Comparison of ENCODE assay signal across 9 cellular contexts in genomic region chr19:14056741-14057356, GRCh38. TPM values are rescaled to one million over a fixed set of nuclear protein-coding genes. Genes with fewer than 3 reads are reported as not detected.
DNase-seq lines count a peak whose midpoint lies in the region; ATAC-seq, FAIRE-seq and TF ChIP-seq lines count a peak whose summit lies in the region.
"Had no signal": no experiment of that assay in that cellular context is flagged by ENCODE, and none has a peak within 500 bp of the region (broad histone marks: within the 10 kb centered on the region; RNA-seq: fewer than 3 reads in every experiment).

No MANE protein-coding gene starts in this region.

- no peak for DNase-seq in AG04450 (ENCODE audit: low read depth, low spot score)
- DNase-seq in H7, result peak; percentile 67
- DNase-seq in dorsolateral prefrontal cortex, result no peak
- no peak for DNase-seq in glomerular visceral epithelial cell (ENCODE audit: extremely low spot score)
- no peak for DNase-seq in occipital lobe (lab: John Stamatoyannopoulos, UW)
- DNase-seq in HepG2 (ENCODE audit: low spot score), result no peak
- DNase-seq in NCI-H345 treated with DMSO at 0.1 percent for 48 hours (lab: John Stamatoyannopoulos, UW; ENCODE audit: unreplicated experiment), result no peak
- DNase-seq: NCI-H187 had no signal

- H4K20me1 ChIP-seq in neural cell (ENCODE audit: insufficient read depth) (no peaks in the 10 kb centered on the region), HepG2 (ENCODE audit: insufficient read depth, low read length) (no peaks in the 10 kb centered on the region)

- BruUV-seq in HepG2 (replicated peaks; lab: Mats Ljungman, UMichigan), result no TSS peak

- TF ChIP-seq POLR2A in HepG2 (IDR thresholded peaks at IDR 0.05; ENCODE audit: insufficient read depth in 1 of 2, low read depth in 2 of 2, low read length in 2 of 2), result no peak

- peak overlapping the region; percentile 47 for H3K4me3 ChIP-seq in AG04450 (ENCODE audit: low read depth, low read length)
- peak overlapping the region; percentile 62 for H3K4me3 ChIP-seq in H7 (ENCODE audit: insufficient read depth, low read depth, low read length)
- peak overlapping the region in 57 of 59 donors; percentile 24 to 71 (median 49) for H3K4me3 ChIP-seq in dorsolateral prefrontal cortex
- peak overlapping the region; percentile 59 for H3K4me3 ChIP-seq in neural cell (ENCODE audit: low read length)
- H3K4me3 ChIP-seq in HepG2 (replicated peaks in 1 of 3; ENCODE audit: insufficient read depth in 1 of 3, low read depth in 2 of 3, low read length in 3 of 3), result no peak overlapping the region

- CTCF ChIA-PET in AG04450 (lab: Charles Lee) (interaction anchor here (1.0 to 1.3 kb wide), 2 partner anchors 15 to 18 kb away, joined by 3 to 5 read pairs; no protein-coding TSS in a partner anchor), HepG2 (lab: Yijun Ruan, JAX; ENCODE audit: low intra/inter-chr PET ratio, low total read pairs) (no interaction called here)

- in situ Hi-C loops in HepG2 (cut with HindIII; ENCODE audit: extremely low pct_ligation_motif_present, low pct_unique_long_range_greater_than_20kb), result loop anchor here (25.0 kb wide), 1 partner anchor 295 kb away; the partner anchor contains the start of genes C19orf53 and MRI1

- peaks cover 32% of the 10 kb centered on the region for H3K4me1 ChIP-seq in HepG2 (ENCODE audit: insufficient read depth, low read length)

- intact Hi-C loops in dorsolateral prefrontal cortex (cut with DNase I), result no loop called here
- intact Hi-C loops in HepG2 (cut with micrococcal nuclease; ENCODE audit: unreplicated experiment), result no loop called here

- H3K4me2 ChIP-seq in neural cell (ENCODE audit: low read length), result no peak overlapping the region
- H3K4me2 ChIP-seq in HepG2 (ENCODE audit: low read depth, low read length), result no peak overlapping the region

- TF ChIP-seq EP300 in neural cell (conservative IDR thresholded peaks at IDR 0.05; ENCODE audit: poor library complexity, severe bottlenecking), result no peak
- TF ChIP-seq EP300 in HepG2 (IDR thresholded peaks at IDR 0.05; ENCODE audit: low read depth in 2 of 2, low read length in 2 of 2), result no peak
- no peak for TF ChIP-seq EP300 in HepG2 (CRISPR knock-in tag; IDR thresholded peaks at IDR 0.05; ENCODE audit: borderline replicate concordance)

- no peak for TF ChIP-seq CTCF in AG04450 (IDR thresholded peaks at IDR 0.05; ENCODE audit: low read depth, low read length)
- no peak for TF ChIP-seq CTCF in dorsolateral prefrontal cortex (IDR thresholded peaks at IDR 0.05 in 54 of 56, conservative IDR thresholded peaks at IDR 0.05 in 2 of 56; ENCODE audit: low read depth in 1 of 56, partially characterized antibody in 56 of 56)
- no peak for TF ChIP-seq CTCF in neural cell (IDR thresholded peaks at IDR 0.05; ENCODE audit: poor library complexity, severe bottlenecking)
- no peak for TF ChIP-seq CTCF in HepG2 (CRISPR knock-in tag; IDR thresholded peaks at IDR 0.05)

- no peak overlapping the region for H3K27ac ChIP-seq in AG04450 (ENCODE audit: low read depth, low read length)
- peak overlapping the region in 8 of 59 donors; percentile 11 to 72 (median 44) for H3K27ac ChIP-seq in dorsolateral prefrontal cortex
- H3K27ac ChIP-seq in neural cell (ENCODE audit: low read length), result no peak overlapping the region
- H3K27ac ChIP-seq in HepG2 (ENCODE audit: extremely low read length, insufficient read depth, low read length), result no peak overlapping the region

- no peak for FAIRE-seq in HepG2 (lab: Jason Lieb, UNC)

- peaks cover 6% of the 10 kb centered on the region for H3K9me3 ChIP-seq in AG04450 (ENCODE audit: control insufficient read depth, insufficient read depth, low read length)
- no peaks in the 10 kb centered on the region for H3K9me3 ChIP-seq in neural cell (ENCODE audit: low read length)
- no peaks in the 10 kb centered on the region for H3K9me3 ChIP-seq in HepG2 (ENCODE audit: low read length)

- H2AFZ ChIP-seq in neural cell (ENCODE audit: low read depth, low read length), result no peak overlapping the region
- H2AFZ ChIP-seq in HepG2 (ENCODE audit: low read length), result no peak overlapping the region

- 83% methylated on average over 16 of the region's 19 CpGs for WGBS in HepG2 (ENCODE audit: low lambda C conversion rate)

- no peaks in the 10 kb centered on the region for H3K9me2 ChIP-seq in neural cell (ENCODE audit: insufficient read depth, low read length)

- no peaks in the 10 kb centered on the region for H3K79me2 ChIP-seq in neural cell (replicated peaks; ENCODE audit: insufficient read depth, low read length)
- H3K79me2 ChIP-seq in HepG2 (ENCODE audit: insufficient read depth, low read length), result no peaks in the 10 kb centered on the region

- no peaks in the 10 kb centered on the region for H3F3A ChIP-seq in neural cell (ENCODE audit: insufficient read depth, low read length, poor library complexity, severe bottlenecking)

- no peaks in the 10 kb centered on the region for H3K36me3 ChIP-seq in H7 (replicated peaks; ENCODE audit: control insufficient read depth, insufficient read depth, low read length)
- no peaks in the 10 kb centered on the region for H3K36me3 ChIP-seq in neural cell (ENCODE audit: insufficient read depth, low read length)
- no peaks in the 10 kb centered on the region for H3K36me3 ChIP-seq in HepG2 (replicated peaks in 1 of 2; ENCODE audit: control insufficient read depth in 1 of 2, insufficient read depth in 2 of 2, low read length in 2 of 2)

- H3K27me3 ChIP-seq in AG04450 (ENCODE audit: control insufficient read depth, insufficient read depth, low read length), result peaks cover 14% of the 10 kb centered on the region
- peaks cover 24% of the 10 kb centered on the region for H3K27me3 ChIP-seq in H7 (ENCODE audit: control insufficient read depth, insufficient read depth, low read length)
- H3K27me3 ChIP-seq in dorsolateral prefrontal cortex, result peaks cover 0 to 34% (median 4%) of the 10 kb centered on the region in 45 donors
- peaks cover 18% of the 10 kb centered on the region for H3K27me3 ChIP-seq in neural cell (ENCODE audit: insufficient read depth, low read depth, low read length)
- H3K27me3 ChIP-seq in HepG2 (ENCODE audit: control insufficient read depth in 1 of 2, insufficient read depth in 2 of 2, low read length in 2 of 2), result no peaks in the 10 kb centered on the region

- H3K9ac ChIP-seq in neural cell (ENCODE audit: low read length) (peak overlapping the region; percentile 12), HepG2 (ENCODE audit: insufficient read depth, low read depth, low read length) (no peak overlapping the region)

- ATAC-seq in HepG2, result no peak

- POLR2A ChIA-PET in AG04450 (lab: Yijun Ruan, JAX) (interaction anchor here (0.6 to 0.9 kb wide), 3 partner anchors 95 to 204 kb away, joined by 3 to 5 read pairs (median 4); no protein-coding TSS in a partner anchor), HepG2 (lab: Yijun Ruan, JAX) (interaction anchor here (1.4 kb wide), 1 partner anchor 15 kb away, joined by 3 read pairs; no protein-coding TSS in a partner anchor)

- TF ChIP-seq RAD21 in neural cell (conservative IDR thresholded peaks at IDR 0.05) (no peak), HepG2 (CRISPR knock-in tag; IDR thresholded peaks at IDR 0.05) (no peak)

RNA-seq across cellular contexts. Expression of gene PALM3, which starts 5.0 kb away (rescaled TPM):
- polyA plus RNA-seq in AG04450 (2011; rRNA removed) (0.43 and 0.51 TPM in 2 replicates), neural cell (0.33 TPM in 1 of 2 replicates, not detected in the other), HepG2 (2011; rRNA removed) (0.79 and 1.0 TPM in 2 replicates)
- polyA minus RNA-seq in AG04450 (2011; rRNA and poly(A)+ RNA removed), result 0.22 and 0.41 TPM in 2 replicates
- total RNA-seq in H7 (2014; rRNA removed; shearing (Covaris generic)), result 8.1 and 9.4 TPM in 2 replicates
- total RNA-seq in dorsolateral prefrontal cortex (1 to 10 TPM in 119 of 120 experiments, under 1 TPM in 1; 0.63 to 8.5 (median 4.1) TPM), occipital lobe (3.4 TPM), HepG2 (2016; rRNA removed; fragmentation: Illumina TruSeq; extraction: Trizol) (2.4 and 2.5 TPM in 2 replicates)
- polyA minus RNA-seq in neural cell, result 0.46 and 0.49 TPM in 2 replicates
- 0.20 and 0.26 TPM in 2 replicates for total RNA-seq in HepG2 (2016; cell fraction: cytosol; rRNA removed; fragmentation: Illumina TruSeq; extraction: Trizol; ENCODE audit: low read depth)
- total RNA-seq in HepG2 (2016; cell fraction: insoluble cytoplasmic fraction; rRNA removed; fragmentation: Illumina TruSeq; extraction: Trizol), result 1.6 and 3.8 TPM in 2 replicates
- total RNA-seq in HepG2 (2016; cell fraction: membrane; rRNA removed; fragmentation: Illumina TruSeq; extraction: Trizol), result 0.87 and 1.2 TPM in 2 replicates
- total RNA-seq in HepG2 (2016; cell fraction: nucleus; rRNA removed; fragmentation: Illumina TruSeq; extraction: Trizol), result 1.1 and 2.3 TPM in 2 replicates
- 0.29 and 0.46 TPM in 2 replicates for polyA plus RNA-seq in HepG2 (2011; cell fraction: cytosol; rRNA removed)
- 2.5 and 3.9 TPM in 2 replicates for polyA plus RNA-seq in HepG2 (2011; cell fraction: nucleus; rRNA removed)
- polyA plus RNA-seq in HepG2 (2012), result 2.2 and 2.4 TPM in 2 replicates
- polyA plus RNA-seq in HepG2 (2016; cell fraction: cytosol; fragmentation: Illumina TruSeq; extraction: Trizol; ENCODE audit: low read depth), result 0.37 and 0.50 TPM in 2 replicates
- polyA plus RNA-seq in HepG2 (2016; cell fraction: insoluble cytoplasmic fraction; fragmentation: Illumina TruSeq; extraction: Trizol; ENCODE audit: low read depth), result 4.3 and 4.7 TPM in 2 replicates
- polyA plus RNA-seq in HepG2 (2016; cell fraction: membrane; fragmentation: Illumina TruSeq; extraction: Trizol; ENCODE audit: low read depth), result 0.80 and 1.7 TPM in 2 replicates
- 10.3 and 11.9 TPM in 2 replicates for polyA plus RNA-seq in HepG2 (2016; cell fraction: nucleus; fragmentation: Illumina TruSeq; extraction: Trizol; ENCODE audit: insufficient read depth, low read depth)
- 0.62 TPM in 1 of 2 replicates, not detected in the other for polyA minus RNA-seq in HepG2 (2011; rRNA and poly(A)+ RNA removed; ENCODE audit: low replicate concordance)
- polyA minus RNA-seq in HepG2 (2011; cell fraction: cytosol; rRNA and poly(A)+ RNA removed), result not detected in 2 replicates
- 0.25 and 0.39 TPM in 2 replicates for polyA minus RNA-seq in HepG2 (2011; cell fraction: nucleus; rRNA and poly(A)+ RNA removed)

RNA-seq across cellular contexts. Expression of gene MISP3, which starts 15.7 kb away (rescaled TPM):
- polyA plus RNA-seq in AG04450 (2011; rRNA removed) (0.27 and 0.56 TPM in 2 replicates), neural cell (3.7 and 8.2 TPM in 2 replicates), HepG2 (2011; rRNA removed) (2.5 and 3.4 TPM in 2 replicates)
- polyA minus RNA-seq in AG04450 (2011; rRNA and poly(A)+ RNA removed), result not detected in 2 replicates
- 0.52 and 0.92 TPM in 2 replicates for total RNA-seq in H7 (2014; rRNA removed; shearing (Covaris generic))
- total RNA-seq in dorsolateral prefrontal cortex (10 to 100 TPM in 103 of 120 experiments, 1 to 10 TPM in 17; 7.2 to 23.3 (median 13.0) TPM), occipital lobe (1.6 TPM), HepG2 (2016; rRNA removed; fragmentation: Illumina TruSeq; extraction: Trizol) (5.2 and 5.4 TPM in 2 replicates)
- polyA minus RNA-seq in neural cell, result 2.2 and 2.4 TPM in 2 replicates
- total RNA-seq in HepG2 (2016; cell fraction: cytosol; rRNA removed; fragmentation: Illumina TruSeq; extraction: Trizol; ENCODE audit: low read depth), result 2.1 and 3.4 TPM in 2 replicates
- 3.9 and 5.8 TPM in 2 replicates for total RNA-seq in HepG2 (2016; cell fraction: insoluble cytoplasmic fraction; rRNA removed; fragmentation: Illumina TruSeq; extraction: Trizol)
- 2.8 and 4.8 TPM in 2 replicates for total RNA-seq in HepG2 (2016; cell fraction: membrane; rRNA removed; fragmentation: Illumina TruSeq; extraction: Trizol)
- total RNA-seq in HepG2 (2016; cell fraction: nucleus; rRNA removed; fragmentation: Illumina TruSeq; extraction: Trizol), result 3.2 and 5.3 TPM in 2 replicates
- polyA plus RNA-seq in HepG2 (2011; cell fraction: cytosol; rRNA removed), result 1.6 and 2.3 TPM in 2 replicates
- polyA plus RNA-seq in HepG2 (2011; cell fraction: nucleus; rRNA removed), result 13.3 and 13.7 TPM in 2 replicates
- 5.5 and 5.6 TPM in 2 replicates for polyA plus RNA-seq in HepG2 (2012)
- polyA plus RNA-seq in HepG2 (2016; cell fraction: cytosol; fragmentation: Illumina TruSeq; extraction: Trizol; ENCODE audit: low read depth), result 2.9 and 4.0 TPM in 2 replicates
- polyA plus RNA-seq in HepG2 (2016; cell fraction: insoluble cytoplasmic fraction; fragmentation: Illumina TruSeq; extraction: Trizol; ENCODE audit: low read depth), result 7.1 and 9.0 TPM in 2 replicates
- 3.4 and 4.4 TPM in 2 replicates for polyA plus RNA-seq in HepG2 (2016; cell fraction: membrane; fragmentation: Illumina TruSeq; extraction: Trizol; ENCODE audit: low read depth)
- 11.3 and 12.7 TPM in 2 replicates for polyA plus RNA-seq in HepG2 (2016; cell fraction: nucleus; fragmentation: Illumina TruSeq; extraction: Trizol; ENCODE audit: insufficient read depth, low read depth)
- polyA minus RNA-seq in HepG2 (2011; rRNA and poly(A)+ RNA removed; ENCODE audit: low replicate concordance), result 0.12 and 1.1 TPM in 2 replicates
- polyA minus RNA-seq in HepG2 (2011; cell fraction: cytosol; rRNA and poly(A)+ RNA removed), result 0.79 and 1.1 TPM in 2 replicates
- polyA minus RNA-seq in HepG2 (2011; cell fraction: nucleus; rRNA and poly(A)+ RNA removed), result 1.1 and 1.3 TPM in 2 replicates

RNA-seq across cellular contexts. Expression of gene IL27RA, which starts 25.3 kb away (rescaled TPM):
- polyA plus RNA-seq in AG04450 (2011; rRNA removed) (4.5 and 5.4 TPM in 2 replicates), neural cell (1.0 and 1.6 TPM in 2 replicates), HepG2 (2011; rRNA removed) (3.5 and 5.4 TPM in 2 replicates)
- polyA minus RNA-seq in AG04450 (2011; rRNA and poly(A)+ RNA removed), result 3.4 and 4.2 TPM in 2 replicates
- total RNA-seq in H7 (2014; rRNA removed; shearing (Covaris generic)), result 8.8 and 10.1 TPM in 2 replicates
- total RNA-seq in dorsolateral prefrontal cortex (1 to 10 TPM; 2.0 to 8.6 (median 4.2) TPM), occipital lobe (7.0 TPM), HepG2 (2016; rRNA removed; fragmentation: Illumina TruSeq; extraction: Trizol) (3.4 and 8.1 TPM in 2 replicates)
- 0.97 and 1.3 TPM in 2 replicates for polyA minus RNA-seq in neural cell
- total RNA-seq in HepG2 (2016; cell fraction: cytosol; rRNA removed; fragmentation: Illumina TruSeq; extraction: Trizol; ENCODE audit: low read depth), result 1.0 and 1.4 TPM in 2 replicates
- 3.0 and 8.3 TPM in 2 replicates for total RNA-seq in HepG2 (2016; cell fraction: insoluble cytoplasmic fraction; rRNA removed; fragmentation: Illumina TruSeq; extraction: Trizol)
- total RNA-seq in HepG2 (2016; cell fraction: membrane; rRNA removed; fragmentation: Illumina TruSeq; extraction: Trizol), result 2.5 and 2.7 TPM in 2 replicates
- 6.3 and 7.8 TPM in 2 replicates for total RNA-seq in HepG2 (2016; cell fraction: nucleus; rRNA removed; fragmentation: Illumina TruSeq; extraction: Trizol)
- polyA plus RNA-seq in HepG2 (2011; cell fraction: cytosol; rRNA removed), result 3.1 and 3.5 TPM in 2 replicates
- 2.7 and 3.5 TPM in 2 replicates for polyA plus RNA-seq in HepG2 (2011; cell fraction: nucleus; rRNA removed)
- polyA plus RNA-seq in HepG2 (2012), result 1.8 and 3.6 TPM in 2 replicates
- polyA plus RNA-seq in HepG2 (2016; cell fraction: cytosol; fragmentation: Illumina TruSeq; extraction: Trizol; ENCODE audit: low read depth), result 0.75 and 0.87 TPM in 2 replicates
- 2.7 and 3.1 TPM in 2 replicates for polyA plus RNA-seq in HepG2 (2016; cell fraction: insoluble cytoplasmic fraction; fragmentation: Illumina TruSeq; extraction: Trizol; ENCODE audit: low read depth)
- 1.7 and 2.1 TPM in 2 replicates for polyA plus RNA-seq in HepG2 (2016; cell fraction: membrane; fragmentation: Illumina TruSeq; extraction: Trizol; ENCODE audit: low read depth)
- polyA plus RNA-seq in HepG2 (2016; cell fraction: nucleus; fragmentation: Illumina TruSeq; extraction: Trizol; ENCODE audit: insufficient read depth, low read depth), result 10.9 and 11.1 TPM in 2 replicates
- polyA minus RNA-seq in HepG2 (2011; rRNA and poly(A)+ RNA removed; ENCODE audit: low replicate concordance), result 5.4 and 21.7 TPM in 2 replicates
- polyA minus RNA-seq in HepG2 (2011; cell fraction: cytosol; rRNA and poly(A)+ RNA removed), result 1.9 and 2.9 TPM in 2 replicates
- polyA minus RNA-seq in HepG2 (2011; cell fraction: nucleus; rRNA and poly(A)+ RNA removed), result 1.1 and 1.3 TPM in 2 replicates

RNA-seq across cellular contexts. Expression of gene C19orf67, which starts 28.7 kb away (rescaled TPM):
- polyA plus RNA-seq in AG04450 (2011; rRNA removed), result not detected in 2 replicates
- polyA minus RNA-seq in AG04450 (2011; rRNA and poly(A)+ RNA removed), result not detected in 2 replicates
- total RNA-seq in H7 (2014; rRNA removed; shearing (Covaris generic)), result 0.94 and 1.3 TPM in 2 replicates
- total RNA-seq in dorsolateral prefrontal cortex, result not detected
- polyA plus RNA-seq in neural cell, result not detected in 2 replicates
- polyA minus RNA-seq in neural cell, result 1.3 TPM in 1 of 2 replicates, not detected in the other
- not detected for total RNA-seq in occipital lobe
- 0.11 TPM in 1 of 2 replicates, not detected in the other for total RNA-seq in HepG2 (2016; rRNA removed; fragmentation: Illumina TruSeq; extraction: Trizol)
- not detected in 2 replicates for total RNA-seq in HepG2 (2016; cell fraction: cytosol; rRNA removed; fragmentation: Illumina TruSeq; extraction: Trizol; ENCODE audit: low read depth)
- total RNA-seq in HepG2 (2016; cell fraction: insoluble cytoplasmic fraction; rRNA removed; fragmentation: Illumina TruSeq; extraction: Trizol), result not detected in 2 replicates
- total RNA-seq in HepG2 (2016; cell fraction: membrane; rRNA removed; fragmentation: Illumina TruSeq; extraction: Trizol), result not detected in 2 replicates
- 0.66 TPM in 1 of 2 replicates, not detected in the other for total RNA-seq in HepG2 (2016; cell fraction: nucleus; rRNA removed; fragmentation: Illumina TruSeq; extraction: Trizol)
- polyA plus RNA-seq in HepG2 (2011; rRNA removed), result 0.32 and 0.69 TPM in 2 replicates
- 0.22 and 0.56 TPM in 2 replicates for polyA plus RNA-seq in HepG2 (2011; cell fraction: cytosol; rRNA removed)
- 3.7 and 5.8 TPM in 2 replicates for polyA plus RNA-seq in HepG2 (2011; cell fraction: nucleus; rRNA removed)
- 0.12 and 0.36 TPM in 2 replicates for polyA plus RNA-seq in HepG2 (2012)
- not detected in 2 replicates for polyA plus RNA-seq in HepG2 (2016; cell fraction: cytosol; fragmentation: Illumina TruSeq; extraction: Trizol; ENCODE audit: low read depth)
- not detected in 2 replicates for polyA plus RNA-seq in HepG2 (2016; cell fraction: insoluble cytoplasmic fraction; fragmentation: Illumina TruSeq; extraction: Trizol; ENCODE audit: low read depth)
- polyA plus RNA-seq in HepG2 (2016; cell fraction: membrane; fragmentation: Illumina TruSeq; extraction: Trizol; ENCODE audit: low read depth), result not detected in 2 replicates
- polyA plus RNA-seq in HepG2 (2016; cell fraction: nucleus; fragmentation: Illumina TruSeq; extraction: Trizol; ENCODE audit: insufficient read depth, low read depth), result not detected in 2 replicates
- 0.21 and 0.56 TPM in 2 replicates for polyA minus RNA-seq in HepG2 (2011; rRNA and poly(A)+ RNA removed; ENCODE audit: low replicate concordance)
- 0.40 TPM in 1 of 2 replicates, not detected in the other for polyA minus RNA-seq in HepG2 (2011; cell fraction: cytosol; rRNA and poly(A)+ RNA removed)
- polyA minus RNA-seq in HepG2 (2011; cell fraction: nucleus; rRNA and poly(A)+ RNA removed), result 1.0 and 1.1 TPM in 2 replicates

RNA-seq across cellular contexts. Expression of gene RLN3, which starts 28.9 kb away (rescaled TPM):
- polyA plus RNA-seq in AG04450 (2011; rRNA removed) (not detected in 2 replicates), neural cell (not detected in 2 replicates), HepG2 (2011; rRNA removed) (not detected in 2 replicates)
- polyA minus RNA-seq in AG04450 (2011; rRNA and poly(A)+ RNA removed), result not detected in 2 replicates
- total RNA-seq in H7 (2014; rRNA removed; shearing (Covaris generic)), result not detected in 2 replicates
- total RNA-seq in dorsolateral prefrontal cortex (not detected), occipital lobe (not detected), HepG2 (2016; rRNA removed; fragmentation: Illumina TruSeq; extraction: Trizol) (not detected in 2 replicates)
- not detected in 2 replicates for polyA minus RNA-seq in neural cell
- total RNA-seq in HepG2 (2016; cell fraction: cytosol; rRNA removed; fragmentation: Illumina TruSeq; extraction: Trizol; ENCODE audit: low read depth), result not detected in 2 replicates
- not detected in 2 replicates for total RNA-seq in HepG2 (2016; cell fraction: insoluble cytoplasmic fraction; rRNA removed; fragmentation: Illumina TruSeq; extraction: Trizol)
- not detected in 2 replicates for total RNA-seq in HepG2 (2016; cell fraction: membrane; rRNA removed; fragmentation: Illumina TruSeq; extraction: Trizol)
- total RNA-seq in HepG2 (2016; cell fraction: nucleus; rRNA removed; fragmentation: Illumina TruSeq; extraction: Trizol), result not detected in 2 replicates
- not detected in 2 replicates for polyA plus RNA-seq in HepG2 (2011; cell fraction: cytosol; rRNA removed)
- polyA plus RNA-seq in HepG2 (2011; cell fraction: nucleus; rRNA removed), result not detected in 2 replicates
- not detected in 2 replicates for polyA plus RNA-seq in HepG2 (2012)
- not detected in 2 replicates for polyA plus RNA-seq in HepG2 (2016; cell fraction: cytosol; fragmentation: Illumina TruSeq; extraction: Trizol; ENCODE audit: low read depth)
- polyA plus RNA-seq in HepG2 (2016; cell fraction: insoluble cytoplasmic fraction; fragmentation: Illumina TruSeq; extraction: Trizol; ENCODE audit: low read depth), result not detected in 2 replicates
- not detected in 2 replicates for polyA plus RNA-seq in HepG2 (2016; cell fraction: membrane; fragmentation: Illumina TruSeq; extraction: Trizol; ENCODE audit: low read depth)
- not detected in 2 replicates for polyA plus RNA-seq in HepG2 (2016; cell fraction: nucleus; fragmentation: Illumina TruSeq; extraction: Trizol; ENCODE audit: insufficient read depth, low read depth)
- not detected in 2 replicates for polyA minus RNA-seq in HepG2 (2011; rRNA and poly(A)+ RNA removed; ENCODE audit: low replicate concordance)
- not detected in 2 replicates for polyA minus RNA-seq in HepG2 (2011; cell fraction: cytosol; rRNA and poly(A)+ RNA removed)
- polyA minus RNA-seq in HepG2 (2011; cell fraction: nucleus; rRNA and poly(A)+ RNA removed), result not detected in 2 replicates

Comparison
In these comparisons a context has a peak if more than half of its experiments do, and no peak if none do; other contexts are left out.
1. H3K4me3 ChIP-seq: peak in AG04450 (single experiment), H7 (single experiment), dorsolateral prefrontal cortex (57 of 59) and neural cell (single experiment); none in HepG2 (0 of 3).